In genomic region chr17:63519972-63520882, GRCh38 we compare ENCODE assay signal across 1 cellular context.
A peak's percentile ranks its signal among the peaks of the same experiment; 100 is the strongest.
TF ChIP-seq lines count a peak whose summit lies in the region.

No MANE protein-coding gene starts in this region.

TF ChIP-seq in HepG2, 621 proteins besides CTCF, POLR2A, EP300 and RAD21 (continued from another document and continues in another):
- peak; percentile 83; the same call in 1 of the 2 replicates for TF ChIP-seq ATF7-NPFF (CRISPR knock-in tag; IDR thresholded peaks at IDR 0.05; ENCODE audit: low read depth)
- TF ChIP-seq NFYC (CRISPR knock-in tag; IDR thresholded peaks at IDR 0.05), result no peak; the same call in 1 of the 2 replicates
- TF ChIP-seq SOX13 (IDR thresholded peaks at IDR 0.05), result peak; percentile 81; the same call in 1 of the 2 replicates
- peak in 1 of 2 experiments; percentile 88; a peak in 2 of 4 replicates for TF ChIP-seq SOX13 (CRISPR knock-in tag; conservative IDR thresholded peaks at IDR 0.05 in 1 of 2, IDR thresholded peaks at IDR 0.05 in 1 of 2)
- TF ChIP-seq THRA (CRISPR knock-in tag; IDR thresholded peaks at IDR 0.05; ENCODE audit: borderline replicate concordance), result peak; percentile 85; the same call in 1 of the 2 replicates
- peak; percentile 37; the same call in 1 of the 2 replicates for TF ChIP-seq MAX (IDR thresholded peaks at IDR 0.05)
- no peak for TF ChIP-seq PLRG1 (conservative IDR thresholded peaks at IDR 0.05)
- TF ChIP-seq ESRRA (CRISPR knock-in tag; IDR thresholded peaks at IDR 0.05; ENCODE audit: low read depth), result 0 out of 2 replicates have a peak, but pooled peaks have one; percentile 62
- peak; percentile 94 for TF ChIP-seq ASH2L (IDR thresholded peaks at IDR 0.05; ENCODE audit: insufficient read length, low read depth, low read length)
- peak; percentile 19; the same call in 1 of the 2 replicates for TF ChIP-seq KDM5B (CRISPR knock-in tag; IDR thresholded peaks at IDR 0.05; ENCODE audit: borderline replicate concordance)
- peak; percentile 56 for TF ChIP-seq ELF1 (CRISPR knock-in tag; IDR thresholded peaks at IDR 0.05)
- peak; percentile 79 for TF ChIP-seq ISL2 (CRISPR knock-in tag; IDR thresholded peaks at IDR 0.05)
- peak; percentile 77 for TF ChIP-seq IRX3 (CRISPR knock-in tag; IDR thresholded peaks at IDR 0.05; ENCODE audit: borderline replicate concordance, low read depth)
- TF ChIP-seq AHR (CRISPR knock-in tag; IDR thresholded peaks at IDR 0.05), result peak; percentile 61; the same call in 1 of the 2 replicates
- no peak for TF ChIP-seq ZNF274 (CRISPR knock-in tag; IDR thresholded peaks at IDR 0.05)
- no peak for TF ChIP-seq ZNF850 (CRISPR knock-in tag; conservative IDR thresholded peaks at IDR 0.05)
- TF ChIP-seq NRL (CRISPR knock-in tag; IDR thresholded peaks at IDR 0.05; ENCODE audit: borderline replicate concordance), result 0 out of 2 replicates have a peak, but pooled peaks have one; percentile 39
- no peak for TF ChIP-seq DBP (CRISPR knock-in tag; IDR thresholded peaks at IDR 0.05; ENCODE audit: not compliant biosample characterization)
- peak; percentile 77; the same call in 1 of the 2 replicates for TF ChIP-seq MIXL1 (CRISPR knock-in tag; IDR thresholded peaks at IDR 0.05)
- no peak for TF ChIP-seq TAF15 (IDR thresholded peaks at IDR 0.05; ENCODE audit: low read depth, low read length, poor library complexity, severe bottlenecking)
- 0 out of 2 replicates have a peak, but pooled peaks have one; percentile 61 for TF ChIP-seq ZNF329 (CRISPR knock-in tag; IDR thresholded peaks at IDR 0.05; ENCODE audit: low read depth)
- peak; percentile 53; the same call in 1 of the 2 replicates for TF ChIP-seq NFKB2 (CRISPR knock-in tag; IDR thresholded peaks at IDR 0.05; ENCODE audit: borderline replicate concordance)
- TF ChIP-seq HOMEZ (CRISPR knock-in tag; IDR thresholded peaks at IDR 0.05; ENCODE audit: low read depth), result peak; percentile 81
- TF ChIP-seq RORA (CRISPR knock-in tag; IDR thresholded peaks at IDR 0.05), result no peak
- TF ChIP-seq, protein P1, sequence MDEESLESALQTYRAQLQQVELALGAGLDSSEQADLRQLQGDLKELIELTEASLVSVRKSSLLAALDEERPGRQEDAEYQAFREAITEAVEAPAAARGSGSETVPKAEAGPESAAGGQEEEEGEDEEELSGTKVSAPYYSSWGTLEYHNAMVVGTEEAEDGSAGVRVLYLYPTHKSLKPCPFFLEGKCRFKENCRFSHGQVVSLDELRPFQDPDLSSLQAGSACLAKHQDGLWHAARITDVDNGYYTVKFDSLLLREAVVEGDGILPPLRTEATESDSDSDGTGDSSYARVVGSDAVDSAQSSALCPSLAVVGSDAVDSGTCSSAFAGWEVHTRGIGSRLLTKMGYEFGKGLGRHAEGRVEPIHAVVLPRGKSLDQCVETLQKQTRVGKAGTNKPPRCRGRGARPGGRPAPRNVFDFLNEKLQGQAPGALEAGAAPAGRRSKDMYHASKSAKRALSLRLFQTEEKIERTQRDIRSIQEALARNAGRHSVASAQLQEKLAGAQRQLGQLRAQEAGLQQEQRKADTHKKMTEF (CRISPR knock-in tag; IDR thresholded peaks at IDR 0.05), result peak; percentile 92
- TF ChIP-seq, protein P2, sequence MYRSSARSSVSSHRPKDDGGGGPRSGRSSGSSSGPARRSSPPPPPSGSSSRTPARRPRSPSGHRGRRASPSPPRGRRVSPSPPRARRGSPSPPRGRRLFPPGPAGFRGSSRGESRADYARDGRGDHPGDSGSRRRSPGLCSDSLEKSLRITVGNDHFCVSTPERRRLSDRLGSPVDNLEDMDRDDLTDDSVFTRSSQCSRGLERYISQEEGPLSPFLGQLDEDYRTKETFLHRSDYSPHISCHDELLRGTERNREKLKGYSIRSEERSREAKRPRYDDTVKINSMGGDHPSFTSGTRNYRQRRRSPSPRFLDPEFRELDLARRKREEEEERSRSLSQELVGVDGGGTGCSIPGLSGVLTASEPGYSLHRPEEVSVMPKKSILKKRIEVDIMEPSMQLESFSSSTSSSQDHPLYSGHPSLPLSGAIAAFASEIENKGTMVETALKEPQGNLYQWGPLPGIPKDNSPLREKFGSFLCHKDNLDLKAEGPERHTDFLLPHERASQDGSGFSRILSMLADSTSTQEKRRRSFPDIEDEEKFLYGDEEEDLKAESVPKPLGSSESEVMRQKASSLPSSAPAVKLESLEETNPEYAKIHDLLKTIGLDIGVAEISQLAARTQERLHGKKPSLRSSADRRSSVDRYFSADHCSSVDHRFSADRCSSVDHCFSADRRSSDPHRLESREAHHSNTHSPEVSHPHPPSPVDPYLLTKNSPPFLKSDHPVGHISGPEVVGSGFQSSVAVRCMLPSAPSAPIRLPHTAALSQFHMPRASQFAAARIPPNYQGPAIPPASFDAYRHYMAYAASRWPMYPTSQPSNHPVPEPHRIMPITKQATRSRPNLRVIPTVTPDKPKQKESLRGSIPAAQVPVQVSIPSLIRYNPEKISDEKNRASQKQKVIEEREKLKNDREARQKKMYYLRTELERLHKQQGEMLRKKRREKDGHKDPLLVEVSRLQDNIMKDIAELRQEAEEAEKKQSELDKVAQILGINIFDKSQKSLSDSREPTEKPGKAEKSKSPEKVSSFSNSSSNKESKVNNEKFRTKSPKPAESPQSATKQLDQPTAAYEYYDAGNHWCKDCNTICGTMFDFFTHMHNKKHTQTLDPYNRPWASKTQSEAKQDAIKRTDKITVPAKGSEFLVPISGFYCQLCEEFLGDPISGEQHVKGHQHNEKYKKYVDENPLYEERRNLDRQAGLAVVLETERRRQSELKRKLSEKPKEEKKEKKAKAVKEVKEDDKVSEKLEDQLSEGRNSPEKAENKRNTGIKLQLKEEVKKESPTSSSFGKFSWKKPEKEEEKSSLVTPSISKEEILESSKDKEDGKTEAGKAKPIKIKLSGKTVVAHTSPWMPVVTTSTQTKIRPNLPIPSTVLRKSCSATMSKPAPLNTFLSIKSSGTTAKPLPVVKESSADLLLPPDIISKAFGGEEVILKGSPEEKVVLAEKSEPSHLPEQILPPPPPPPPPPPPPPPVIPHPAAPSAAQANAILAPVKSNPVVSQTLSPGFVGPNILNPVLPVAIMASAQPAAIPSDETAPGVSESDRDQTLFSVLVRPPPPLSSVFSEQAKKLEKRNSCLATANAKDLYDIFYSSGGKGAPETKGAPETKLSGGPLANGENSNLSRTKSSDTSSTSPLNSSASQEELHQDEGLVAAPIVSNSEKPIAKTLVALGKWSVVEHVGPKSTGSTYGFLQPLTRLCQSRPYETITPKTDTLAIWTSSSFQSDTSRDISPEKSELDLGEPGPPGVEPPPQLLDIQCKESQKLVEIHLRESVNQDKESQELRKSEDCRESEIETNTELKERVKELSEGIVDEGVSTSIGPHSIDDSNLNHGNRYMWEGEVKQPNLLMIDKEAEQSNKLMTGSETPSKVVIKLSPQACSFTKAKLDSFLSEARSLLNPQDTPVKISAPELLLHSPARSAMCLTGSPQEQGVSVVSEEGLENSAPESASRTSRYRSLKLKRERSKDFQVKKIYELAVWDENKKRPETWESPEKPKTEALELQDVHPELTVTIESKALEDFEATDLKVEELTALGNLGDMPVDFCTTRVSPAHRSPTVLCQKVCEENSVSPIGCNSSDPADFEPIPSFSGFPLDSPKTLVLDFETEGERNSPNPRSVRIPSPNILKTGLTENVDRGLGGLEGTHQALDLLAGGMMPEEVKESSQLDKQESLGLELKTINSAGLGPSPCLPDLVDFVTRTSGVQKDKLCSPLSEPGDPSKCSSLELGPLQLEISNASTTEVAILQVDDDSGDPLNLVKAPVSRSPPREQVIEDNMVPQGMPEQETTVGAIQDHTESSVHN (CRISPR knock-in tag; IDR thresholded peaks at IDR 0.05), result no peak
- TF ChIP-seq ZNF792 (CRISPR knock-in tag; IDR thresholded peaks at IDR 0.05), result peak; percentile 96
- TF ChIP-seq YEATS4 (CRISPR knock-in tag; IDR thresholded peaks at IDR 0.05; ENCODE audit: borderline replicate concordance), result 0 out of 2 replicates have a peak, but pooled peaks have one; percentile 55
- TF ChIP-seq HMG20B (CRISPR knock-in tag; conservative IDR thresholded peaks at IDR 0.05), result peak; percentile 91
- TF ChIP-seq ZNF724P (CRISPR knock-in tag; IDR thresholded peaks at IDR 0.05; ENCODE audit: borderline replicate concordance), result no peak
- no peak for TF ChIP-seq MAFF (IDR thresholded peaks at IDR 0.05; ENCODE audit: low read depth, low read length)
- TF ChIP-seq, protein P3, sequence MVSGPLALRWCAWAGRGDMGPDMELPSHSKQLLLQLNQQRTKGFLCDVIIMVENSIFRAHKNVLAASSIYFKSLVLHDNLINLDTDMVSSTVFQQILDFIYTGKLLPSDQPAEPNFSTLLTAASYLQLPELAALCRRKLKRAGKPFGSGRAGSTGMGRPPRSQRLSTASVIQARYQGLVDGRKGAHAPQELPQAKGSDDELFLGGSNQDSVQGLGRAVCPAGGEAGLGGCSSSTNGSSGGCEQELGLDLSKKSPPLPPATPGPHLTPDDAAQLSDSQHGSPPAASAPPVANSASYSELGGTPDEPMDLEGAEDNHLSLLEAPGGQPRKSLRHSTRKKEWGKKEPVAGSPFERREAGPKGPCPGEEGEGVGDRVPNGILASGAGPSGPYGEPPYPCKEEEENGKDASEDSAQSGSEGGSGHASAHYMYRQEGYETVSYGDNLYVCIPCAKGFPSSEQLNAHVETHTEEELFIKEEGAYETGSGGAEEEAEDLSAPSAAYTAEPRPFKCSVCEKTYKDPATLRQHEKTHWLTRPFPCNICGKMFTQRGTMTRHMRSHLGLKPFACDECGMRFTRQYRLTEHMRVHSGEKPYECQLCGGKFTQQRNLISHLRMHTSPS (CRISPR knock-in tag; IDR thresholded peaks at IDR 0.05; ENCODE audit: low read depth), result 0 out of 2 replicates have a peak, but pooled peaks have one; percentile 38
- TF ChIP-seq ZNF772 (CRISPR knock-in tag; IDR thresholded peaks at IDR 0.05), result 0 out of 2 replicates have a peak, but pooled peaks have one; percentile 63
- TF ChIP-seq ZBTB3 (CRISPR knock-in tag; IDR thresholded peaks at IDR 0.05; ENCODE audit: borderline replicate concordance, low read depth), result no peak
- TF ChIP-seq RXRB (CRISPR knock-in tag; IDR thresholded peaks at IDR 0.05; ENCODE audit: borderline replicate concordance), result peak; percentile 88
- no peak for TF ChIP-seq ZNF496 (CRISPR knock-in tag; IDR thresholded peaks at IDR 0.05; ENCODE audit: insufficient replicate concordance)
- 0 out of 2 replicates have a peak, but pooled peaks have one; percentile 15 for TF ChIP-seq TAF1 (CRISPR knock-in tag; IDR thresholded peaks at IDR 0.05)
- TF ChIP-seq ZNF512 (CRISPR knock-in tag; IDR thresholded peaks at IDR 0.05), result no peak
- TF ChIP-seq SP5 (CRISPR knock-in tag; IDR thresholded peaks at IDR 0.05; ENCODE audit: borderline replicate concordance, low read depth), result peak; percentile 88
- TF ChIP-seq ZC3H4 (CRISPR knock-in tag; IDR thresholded peaks at IDR 0.05; ENCODE audit: borderline replicate concordance), result no peak
- TF ChIP-seq ZBTB46 (CRISPR knock-in tag; IDR thresholded peaks at IDR 0.05; ENCODE audit: borderline replicate concordance), result no peak
